In genomic region chr17:18231156-18231555, GRCh38 we compare ENCODE assay signal across 24 cellular contexts. TPM values are rescaled to one million over a fixed set of nuclear protein-coding genes. Genes with fewer than 3 reads are reported as not detected.
A peak's percentile ranks its signal among the peaks of the same experiment; 100 is the strongest.
DNase-seq lines count a peak whose midpoint lies in the region; TF ChIP-seq lines count a peak whose summit lies in the region.
"Had no signal": no experiment of that assay in that cellular context is flagged by ENCODE, and none has a peak within 500 bp of the region (broad histone marks: within the 10 kb centered on the region; RNA-seq: fewer than 3 reads in every experiment).

No MANE protein-coding gene starts in this region.

- H2BK120ac ChIP-seq in H9 (ENCODE audit: low read depth, low read length, poor library complexity, severe bottlenecking), result no peak overlapping the region

- H3K4ac ChIP-seq in H9 (ENCODE audit: low read depth, low read length), result no peak overlapping the region

- TF ChIP-seq CTCF in H9 (conservative IDR thresholded peaks at IDR 0.05) (no peak), brain (conservative IDR thresholded peaks at IDR 0.05) (no peak), progenitor cell of endocrine pancreas (IDR thresholded peaks at IDR 0.05; ENCODE audit: unreplicated experiment) (no peak)

- no peak overlapping the region for H3K4me3 Mint-ChIP-seq in H9
- peak overlapping the region; percentile 39 to 62 (median 58) for H3K4me3 Mint-ChIP-seq in brain
- no peak overlapping the region for H3K4me3 Mint-ChIP-seq in progenitor cell of endocrine pancreas (ENCODE audit: low read depth)
- H3K4me3 Mint-ChIP-seq: activated naive CD8-positive, alpha-beta T cell; CD8-positive, alpha-beta memory T cell; central memory CD8-positive, alpha-beta T cell; memory B cell; stimulated activated naive CD8-positive, alpha-beta T cell treated with anti-CD3 and anti-CD28 coated beads, Interleukin-15, Interleukin-2, amounts not matched to agents 100 ng/mL and 50 ng/mL, for 24 hours; T-helper 2 cell treated with Interferon-gamma antibody and Interleukin-4, amounts not matched to agents 5 μg/mL and 100 μg/mL, for 36 hours had no signal

- no peak overlapping the region for H4K8ac ChIP-seq in H9 (replicated peaks; ENCODE audit: insufficient read length, low read depth, low read length)

- peaks cover 9% of the 10 kb centered on the region for H3K79me1 ChIP-seq in H9 (ENCODE audit: insufficient read depth, low read depth, low read length, poor library complexity, severe bottlenecking)

- no peak overlapping the region for H4K5ac ChIP-seq in H9 (ENCODE audit: insufficient read length, low read depth, low read length)

- no peak overlapping the region for H2BK12ac ChIP-seq in H9 (ENCODE audit: insufficient read length, low read depth, low read length)

- no peak overlapping the region for H2BK20ac ChIP-seq in H9 (ENCODE audit: low read depth, low read length, poor library complexity, severe bottlenecking)

- H2AK5ac ChIP-seq in H9 (ENCODE audit: insufficient read length, low read length), result no peak overlapping the region

- H3K27me3 ChIP-seq in H9 (ENCODE audit: insufficient read depth, low read length), result no peaks in the 10 kb centered on the region
- H3K27me3 ChIP-seq in iPS-20b (ENCODE audit: insufficient read depth, low read length), result no peaks in the 10 kb centered on the region
- H3K27me3 ChIP-seq: ascending aorta, gastroesophageal sphincter had no signal

- H3K27ac ChIP-seq in H9 (ENCODE audit: insufficient read length, low read depth, low read length) (no peak overlapping the region), iPS-20b (ENCODE audit: low read length) (no peak overlapping the region)
- H3K27ac ChIP-seq: ascending aorta, gastroesophageal sphincter had no signal

- H3K4me1 ChIP-seq in H9 (ENCODE audit: insufficient read depth, low read length) (no peaks in the 10 kb centered on the region), iPS-20b (ENCODE audit: insufficient read depth, low read length) (no peaks in the 10 kb centered on the region; the same call in 1 of the 2 replicates)

- H2BK15ac ChIP-seq in H9 (ENCODE audit: low read depth, low read length), result no peak overlapping the region

- DNase-seq in H9 (no peak), progenitor cell of endocrine pancreas (ENCODE audit: low spot score, unreplicated experiment) (no peak), cerebellum (ENCODE audit: low spot score) (no peak), HK-2 (ENCODE audit: unreplicated experiment) (no peak), DMS 273 treated with DMSO at 0.1 percent for 48 hours (lab: John Stamatoyannopoulos, UW) (no peak)
- DNase-seq: activated CD4-positive, alpha-beta T cell treated with anti-CD3 and anti-CD28 coated beads for 4 hours; activated effector memory CD4-positive, alpha-beta T cell treated with anti-CD3 and anti-CD28 coated beads, Interleukin-2, amount 50 U/mL, for 16 hours; CD8-positive, alpha-beta memory T cell; EL; left cardiac atrium; MV-4-11; NCI-H146; NCI-H748 treated with DMSO at 0.1 percent for 48 hours; stimulated activated CD8-positive, alpha-beta memory T cell treated with anti-CD3 and anti-CD28 coated beads, Interleukin-4, amount 100 ng/mL, for 48 hours had no signal

- no peak overlapping the region; the same call in 1 of the 2 replicates for H3K14ac ChIP-seq in H9 (ENCODE audit: insufficient read depth, low read length)

- H3K9me3 ChIP-seq in H9 (ENCODE audit: control insufficient read depth, low read depth, low read length) (no peaks in the 10 kb centered on the region), iPS-20b (ENCODE audit: insufficient read depth, low read depth, low read length) (no peaks in the 10 kb centered on the region)
- H3K9me3 ChIP-seq: ascending aorta, gastroesophageal sphincter had no signal

- H3K27ac Mint-ChIP-seq in H9 (peak overlapping the region in 2 of 3 experiments; percentile 48 to 65; a peak in 2 of 7 replicates), brain (peak overlapping the region; percentile 66 to 94 (median 93)), progenitor cell of endocrine pancreas (peak overlapping the region; percentile 84)
- H3K27ac Mint-ChIP-seq: activated naive CD8-positive, alpha-beta T cell; memory B cell; stimulated activated naive CD8-positive, alpha-beta T cell treated with anti-CD3 and anti-CD28 coated beads, Interleukin-15, Interleukin-2, amounts not matched to agents 100 ng/mL and 50 ng/mL, for 24 hours; T-helper 2 cell treated with Interferon-gamma antibody and Interleukin-4, amounts not matched to agents 5 μg/mL and 100 μg/mL, for 36 hours had no signal

- no peak overlapping the region for H3K56ac ChIP-seq in H9 (ENCODE audit: insufficient read length, low read depth, low read length)

- H3K36me3 ChIP-seq in iPS-20b (ENCODE audit: insufficient read depth, low read depth, low read length), result peaks cover 42% of the 10 kb centered on the region

- no peak overlapping the region for H2AFZ ChIP-seq in H9 (ENCODE audit: low read length)

- no peak overlapping the region for H4K91ac ChIP-seq in H9 (ENCODE audit: insufficient read length, low read depth, low read length)

- WGBS in H9 (ENCODE audit: extremely low coverage, insufficient read length, low lambda C conversion rate), result no CpG with 5 or more reads among the region's 9 CpGs

- no peak overlapping the region for H3K4me3 ChIP-seq in iPS-20b (ENCODE audit: low read length)
- H3K4me3 ChIP-seq: ascending aorta, gastroesophageal sphincter, GM12878 had no signal

- H3K4me2 ChIP-seq in H9 (ENCODE audit: insufficient read depth, insufficient read length, low read length), result no peak overlapping the region

- H3K9ac ChIP-seq in H9 (ENCODE audit: extremely low read depth, insufficient read length, low read length) (no peak overlapping the region), iPS-20b (ENCODE audit: low read depth, low read length) (0 out of 2 replicates have a peak overlapping the region, but pooled peaks have one; percentile 48)

- H3T11ph ChIP-seq in H9 (ENCODE audit: low read length), result no peak overlapping the region

- H3K27me3 Mint-ChIP-seq in H9 (ENCODE audit: low read depth) (no peaks in the 10 kb centered on the region), brain (peaks cover 1% of the 10 kb centered on the region), progenitor cell of endocrine pancreas (no peaks in the 10 kb centered on the region)
- H3K27me3 Mint-ChIP-seq: activated naive CD8-positive, alpha-beta T cell; CD8-positive, alpha-beta memory T cell; central memory CD8-positive, alpha-beta T cell; memory B cell; stimulated activated naive CD8-positive, alpha-beta T cell treated with anti-CD3 and anti-CD28 coated beads, Interleukin-15, Interleukin-2, amounts not matched to agents 100 ng/mL and 50 ng/mL, for 24 hours had no signal

- no peak overlapping the region for H3K18ac ChIP-seq in H9 (ENCODE audit: insufficient read length, low read depth, low read length)

- H3K79me2 ChIP-seq in H9 (ENCODE audit: insufficient read depth, low read length), result peaks cover 25% of the 10 kb centered on the region; the same call in 1 of the 2 replicates

- peaks cover 3% of the 10 kb centered on the region for H3K23me2 ChIP-seq in H9 (ENCODE audit: insufficient read length, low read depth, low read length, poor library complexity, severe bottlenecking)

- H4K20me1 ChIP-seq in H9 (ENCODE audit: control insufficient read depth, insufficient read depth, insufficient read length), result no peaks in the 10 kb centered on the region

- peaks cover 14 to 36% (median 35%) of the 10 kb centered on the region in 3 experiments; a peak in 6 of 7 replicates for H3K36me3 Mint-ChIP-seq in H9 (ENCODE audit: insufficient read depth in 1 of 3, low read depth in 3 of 3)
- H3K36me3 Mint-ChIP-seq in brain, result peaks cover 13% of the 10 kb centered on the region
- peaks cover 1% of the 10 kb centered on the region for H3K36me3 Mint-ChIP-seq in progenitor cell of endocrine pancreas (ENCODE audit: insufficient read depth)
- H3K36me3 Mint-ChIP-seq: activated naive CD8-positive, alpha-beta T cell had no signal

- H2BK5ac ChIP-seq in H9 (ENCODE audit: insufficient read length, low read length), result no peak overlapping the region

- H3K9me3 Mint-ChIP-seq in H9 (no peaks in the 10 kb centered on the region), brain (no peaks in the 10 kb centered on the region), progenitor cell of endocrine pancreas (ENCODE audit: low read depth) (no peaks in the 10 kb centered on the region)
- H3K9me3 Mint-ChIP-seq: CD8-positive, alpha-beta memory T cell; central memory CD8-positive, alpha-beta T cell; memory B cell; stimulated activated naive CD8-positive, alpha-beta T cell treated with anti-CD3 and anti-CD28 coated beads, Interleukin-15, Interleukin-2, amounts not matched to agents 100 ng/mL and 50 ng/mL, for 24 hours; T-helper 2 cell treated with Interferon-gamma antibody and Interleukin-4, amounts not matched to agents 5 μg/mL and 100 μg/mL, for 36 hours had no signal

- H3K23ac ChIP-seq in H9 (ENCODE audit: insufficient read length, low read depth, low read length), result no peak overlapping the region

- H3K4me1 Mint-ChIP-seq in H9 (peaks cover 14 to 22% of the 10 kb centered on the region in 2 experiments), brain (peaks cover 60% of the 10 kb centered on the region), progenitor cell of endocrine pancreas (ENCODE audit: low read depth) (peaks cover 27% of the 10 kb centered on the region)

RNA-seq across cellular contexts. Expression of gene LLGL1, which starts 5.7 kb away (rescaled TPM):
- total RNA-seq in H9 (2021) (65.0 and 66.2 TPM in 2 replicates), progenitor cell of endocrine pancreas (75.8 and 76.7 TPM in 2 replicates), cerebellum (49.8 TPM)
- 71.6 TPM for polyA plus RNA-seq in brain (ENCODE audit: insufficient read depth, low read depth, low replicate concordance)

RNA-seq across cellular contexts. Expression of gene FLII, which starts 27.4 kb away (rescaled TPM):
- total RNA-seq in H9 (2021) (298 and 314 TPM in 2 replicates), progenitor cell of endocrine pancreas (256 and 260 TPM in 2 replicates), cerebellum (53.4 TPM)
- 129 TPM for polyA plus RNA-seq in brain (ENCODE audit: insufficient read depth, low read depth, low replicate concordance)

RNA-seq across cellular contexts. Expression of gene MIEF2, which starts 29.3 kb away (rescaled TPM):
- total RNA-seq in H9 (2021) (10.2 and 10.3 TPM in 2 replicates), progenitor cell of endocrine pancreas (18.4 and 22.2 TPM in 2 replicates), cerebellum (23.1 TPM)
- 13.5 TPM for polyA plus RNA-seq in brain (ENCODE audit: insufficient read depth, low read depth, low replicate concordance)

RNA-seq across cellular contexts. Expression of gene ALKBH5, which starts 47.5 kb away (rescaled TPM):
- total RNA-seq in H9 (2021) (89.8 and 92.5 TPM in 2 replicates), progenitor cell of endocrine pancreas (78.1 and 78.4 TPM in 2 replicates), cerebellum (53.4 TPM)
- polyA plus RNA-seq in brain (ENCODE audit: insufficient read depth, low read depth, low replicate concordance), result 99.8 TPM

Comparison
In these comparisons a context has a peak if more than half of its experiments do, and no peak if none do; other contexts are left out.
1. H3K4me3 Mint-ChIP-seq: peak in brain (5 of 5); none in H9 (0 of 2) and progenitor cell of endocrine pancreas (single experiment).
2. Peak in every context shown above with its lines, with median percentiles within 50 percentile points of each other: H3K27ac Mint-ChIP-seq.